In genomic region chr6:109381747-109382575, GRCh38 we compare ENCODE assay signal across 8 cellular contexts. TPM values are rescaled to one million over a fixed set of nuclear protein-coding genes. Genes with fewer than 3 reads are reported as not detected.
DNase-seq lines count a peak whose midpoint lies in the region; ATAC-seq and TF ChIP-seq lines count a peak whose summit lies in the region.

Gene CD164 (minus strand): TSS chr6:109382467. CDS start chr6:109382378, 89 bp downstream.

- H3K79me2 ChIP-seq in mammary epithelial cell (ENCODE audit: insufficient read depth, low read length), result peaks cover 48% of the 10 kb centered on the region
- H3K79me2 ChIP-seq in smooth muscle cell (ENCODE audit: low read depth), result peaks cover 48% of the 10 kb centered on the region

- H3K36me3 ChIP-seq in WERI-Rb-1 (peaks cover 21% of the 10 kb centered on the region), mammary epithelial cell (ENCODE audit: insufficient read depth, low read length) (peaks cover 10% of the 10 kb centered on the region), smooth muscle cell (ENCODE audit: low read depth) (peaks cover 4% of the 10 kb centered on the region)

- H3K4me2 ChIP-seq in mammary epithelial cell (ENCODE audit: insufficient read depth, low read depth, low read length), result peak within 1 kb of the TSS; percentile 88
- H3K4me2 ChIP-seq in smooth muscle cell, result peak within 1 kb of the TSS; percentile 93

- dilution Hi-C loops in mammary epithelial cell (cut with HindIII; ENCODE audit: low sequenced_read_pairs), result no loop called here

- H3K27ac ChIP-seq in WERI-Rb-1 (peak within 1 kb of the TSS; percentile 98), mammary epithelial cell (ENCODE audit: insufficient read depth, low read depth, low read length) (peak within 1 kb of the TSS; percentile 98), smooth muscle cell (ENCODE audit: low read depth) (peak within 1 kb of the TSS; percentile 98)

- intact Hi-C loops in mammary epithelial cell (cut with micrococcal nuclease), result loop anchor here (2.0 to 10.0 kb wide), 4 partner anchors 101 to 840 kb away; partner anchors contain the start of genes CEP57L1, SESN1 and ZBTB24

- H3K4me1 ChIP-seq in mammary epithelial cell (ENCODE audit: insufficient read depth, low read length) (peaks cover 29% of the 10 kb centered on the region), smooth muscle cell (ENCODE audit: low read depth) (peaks cover 26% of the 10 kb centered on the region)

- in situ Hi-C loops in ACHN (cut with HindIII; ENCODE audit: low pct_ligation_motif_present, low pct_unique_long_range_greater_than_20kb, low sequenced_read_pairs), result no loop called here
- in situ Hi-C loops in mammary epithelial cell (cut with MboI; ENCODE audit: low sequenced_read_pairs in 2 of 2), result loop anchor here in 1 of 2 donors (10.0 to 25.0 kb wide), 2 partner anchors 197 to 820 kb away; partner anchors contain the start of gene FOXO3

- TF ChIP-seq CTCF in WERI-Rb-1 (IDR thresholded peaks at IDR 0.05; ENCODE audit: low read depth, low read length) (no peak), mammary epithelial cell (conservative IDR thresholded peaks at IDR 0.05 in 1 of 2, IDR thresholded peaks at IDR 0.05 in 1 of 2; ENCODE audit: extremely low read depth in 1 of 2, insufficient read depth in 1 of 2, low read depth in 1 of 2, low read length in 2 of 2) (no peak), smooth muscle cell (IDR thresholded peaks at IDR 0.05; ENCODE audit: borderline replicate concordance, insufficient read depth, poor library complexity, severe bottlenecking) (no peak)

- ATAC-seq in GM18868 (IDR thresholded peaks at IDR 0.05; ENCODE audit: unreplicated experiment), result peak; percentile 44
- peak; percentile 40 for ATAC-seq in HG03103 (IDR thresholded peaks at IDR 0.05; ENCODE audit: low read depth, unreplicated experiment)

- H3K4me3 ChIP-seq in WERI-Rb-1 (ENCODE audit: low read depth, low read length), result peak within 1 kb of the TSS; percentile 97
- peak within 1 kb of the TSS; percentile 70 to 100 (median 95) for H3K4me3 ChIP-seq in mammary epithelial cell (replicated peaks in 1 of 3; ENCODE audit: insufficient read depth in 1 of 3, low read depth in 2 of 3, low read length in 3 of 3)
- peak within 1 kb of the TSS; percentile 62 for H3K4me3 ChIP-seq in smooth muscle cell

- BruUV-seq in mammary epithelial cell (replicated peaks; lab: Mats Ljungman, UMichigan), result no TSS peak

- 2% methylated on average over 26 of the region's 93 CpGs for WGBS in mammary epithelial cell (ENCODE audit: low coverage, missing lambda C conversion rate)
- under 1% methylated on average over 56 of the region's 93 CpGs for WGBS in smooth muscle cell (ENCODE audit: low lambda C conversion rate)

- H4K20me1 ChIP-seq in mammary epithelial cell (ENCODE audit: insufficient read depth, low read length) (no peaks in the 10 kb centered on the region), smooth muscle cell (ENCODE audit: low read depth) (peaks cover 48% of the 10 kb centered on the region)

- peak within 1 kb of the TSS; percentile 88 for H2AFZ ChIP-seq in mammary epithelial cell (ENCODE audit: low read depth, low read length)
- peak within 1 kb of the TSS; percentile 87 for H2AFZ ChIP-seq in smooth muscle cell (ENCODE audit: low read depth)

- H3K9ac ChIP-seq in mammary epithelial cell (ENCODE audit: insufficient read depth, low read length) (peak within 1 kb of the TSS; percentile 94), smooth muscle cell (ENCODE audit: low read depth) (peak within 1 kb of the TSS; percentile 98)

- no peaks in the 10 kb centered on the region for H3K9me3 ChIP-seq in WERI-Rb-1 (ENCODE audit: severe bottlenecking)
- no peaks in the 10 kb centered on the region for H3K9me3 ChIP-seq in mammary epithelial cell (replicated peaks; ENCODE audit: insufficient read depth, low read length)
- H3K9me3 ChIP-seq in smooth muscle cell (replicated peaks; ENCODE audit: low read depth), result no peaks in the 10 kb centered on the region

- DNase-seq in ACHN (peak; percentile 92), NCI-H2196 treated with DMSO at 0.1 percent for 48 hours (lab: John Stamatoyannopoulos, UW; ENCODE audit: unreplicated experiment) (peak; percentile 94), WERI-Rb-1 (peak; percentile 95), mammary epithelial cell (peak; percentile 94), iPS-NIHi7 (ENCODE audit: extremely low spot score) (peak; percentile 96), smooth muscle cell (lab: John Stamatoyannopoulos, UW; ENCODE audit: unreplicated experiment) (peak; percentile 95)

- H3K27me3 ChIP-seq in WERI-Rb-1 (ENCODE audit: insufficient read depth, low read depth, severe bottlenecking) (no peaks in the 10 kb centered on the region), mammary epithelial cell (ENCODE audit: insufficient read depth, low read length) (no peaks in the 10 kb centered on the region), smooth muscle cell (ENCODE audit: low read depth) (no peaks in the 10 kb centered on the region)

- no peaks in the 10 kb centered on the region for H3F3A ChIP-seq in smooth muscle cell (ENCODE audit: low read depth)

- CTCF ChIA-PET in mammary epithelial cell (lab: Charles Lee; ENCODE audit: low non-redundant PET), result interaction anchor here (0.6 kb wide), 1 partner anchor 546 kb away, joined by 4 read pairs; no protein-coding TSS in a partner anchor

RNA-seq across cellular contexts. Expression of gene CD164, which starts in this region (rescaled TPM):
- total RNA-seq in mammary epithelial cell, result 100 to 1,000 TPM; 113 to 145 TPM
- polyA plus RNA-seq in mammary epithelial cell, result 94.8 TPM
- 149 TPM for polyA minus RNA-seq in mammary epithelial cell
- total RNA-seq in smooth muscle cell, result 495 and 529 TPM in 2 replicates
- polyA plus RNA-seq in smooth muscle cell, result 272 and 305 TPM in 2 replicates

Comparison
In these comparisons a context has a peak if more than half of its experiments do, and no peak if none do; other contexts are left out.
1. Peak in every context shown above with its lines: DNase-seq, ATAC-seq, H3K4me3 ChIP-seq and H3K27ac ChIP-seq.